1 cellular context compared by ENCODE assay signal in genomic region chr9:74277532-74277931, GRCh38.
A peak's percentile ranks its signal among the peaks of the same experiment; 100 is the strongest.
TF ChIP-seq lines count a peak whose summit lies in the region.

No MANE protein-coding gene starts in this region.

TF ChIP-seq in GM12878, 131 proteins besides CTCF, POLR2A, EP300 and RAD21 (continued from another document and continues in another):
- no peak for TF ChIP-seq ZNF592 (IDR thresholded peaks at IDR 0.05)
- TF ChIP-seq SUPT20H (IDR thresholded peaks at IDR 0.05; ENCODE audit: borderline replicate concordance, control insufficient read depth, low read depth, low read length) = no peak
- TF ChIP-seq, protein P1, sequence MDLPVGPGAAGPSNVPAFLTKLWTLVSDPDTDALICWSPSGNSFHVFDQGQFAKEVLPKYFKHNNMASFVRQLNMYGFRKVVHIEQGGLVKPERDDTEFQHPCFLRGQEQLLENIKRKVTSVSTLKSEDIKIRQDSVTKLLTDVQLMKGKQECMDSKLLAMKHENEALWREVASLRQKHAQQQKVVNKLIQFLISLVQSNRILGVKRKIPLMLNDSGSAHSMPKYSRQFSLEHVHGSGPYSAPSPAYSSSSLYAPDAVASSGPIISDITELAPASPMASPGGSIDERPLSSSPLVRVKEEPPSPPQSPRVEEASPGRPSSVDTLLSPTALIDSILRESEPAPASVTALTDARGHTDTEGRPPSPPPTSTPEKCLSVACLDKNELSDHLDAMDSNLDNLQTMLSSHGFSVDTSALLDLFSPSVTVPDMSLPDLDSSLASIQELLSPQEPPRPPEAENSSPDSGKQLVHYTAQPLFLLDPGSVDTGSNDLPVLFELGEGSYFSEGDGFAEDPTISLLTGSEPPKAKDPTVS (IDR thresholded peaks at IDR 0.05; ENCODE audit: low read depth, low read length) = no peak
- no peak for TF ChIP-seq SRF (IDR thresholded peaks at IDR 0.05; ENCODE audit: low read depth in 2 of 2, low read length in 2 of 2)
- TF ChIP-seq ASH2L (IDR thresholded peaks at IDR 0.05; ENCODE audit: borderline replicate concordance, low read depth) = no peak
- TF ChIP-seq, protein P2, sequence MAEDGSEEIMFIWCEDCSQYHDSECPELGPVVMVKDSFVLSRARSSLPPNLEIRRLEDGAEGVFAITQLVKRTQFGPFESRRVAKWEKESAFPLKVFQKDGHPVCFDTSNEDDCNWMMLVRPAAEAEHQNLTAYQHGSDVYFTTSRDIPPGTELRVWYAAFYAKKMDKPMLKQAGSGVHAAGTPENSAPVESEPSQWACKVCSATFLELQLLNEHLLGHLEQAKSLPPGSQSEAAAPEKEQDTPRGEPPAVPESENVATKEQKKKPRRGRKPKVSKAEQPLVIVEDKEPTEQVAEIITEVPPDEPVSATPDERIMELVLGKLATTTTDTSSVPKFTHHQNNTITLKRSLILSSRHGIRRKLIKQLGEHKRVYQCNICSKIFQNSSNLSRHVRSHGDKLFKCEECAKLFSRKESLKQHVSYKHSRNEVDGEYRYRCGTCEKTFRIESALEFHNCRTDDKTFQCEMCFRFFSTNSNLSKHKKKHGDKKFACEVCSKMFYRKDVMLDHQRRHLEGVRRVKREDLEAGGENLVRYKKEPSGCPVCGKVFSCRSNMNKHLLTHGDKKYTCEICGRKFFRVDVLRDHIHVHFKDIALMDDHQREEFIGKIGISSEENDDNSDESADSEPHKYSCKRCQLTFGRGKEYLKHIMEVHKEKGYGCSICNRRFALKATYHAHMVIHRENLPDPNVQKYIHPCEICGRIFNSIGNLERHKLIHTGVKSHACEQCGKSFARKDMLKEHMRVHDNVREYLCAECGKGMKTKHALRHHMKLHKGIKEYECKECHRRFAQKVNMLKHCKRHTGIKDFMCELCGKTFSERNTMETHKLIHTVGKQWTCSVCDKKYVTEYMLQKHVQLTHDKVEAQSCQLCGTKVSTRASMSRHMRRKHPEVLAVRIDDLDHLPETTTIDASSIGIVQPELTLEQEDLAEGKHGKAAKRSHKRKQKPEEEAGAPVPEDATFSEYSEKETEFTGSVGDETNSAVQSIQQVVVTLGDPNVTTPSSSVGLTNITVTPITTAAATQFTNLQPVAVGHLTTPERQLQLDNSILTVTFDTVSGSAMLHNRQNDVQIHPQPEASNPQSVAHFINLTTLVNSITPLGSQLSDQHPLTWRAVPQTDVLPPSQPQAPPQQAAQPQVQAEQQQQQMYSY (CRISPR knock-in tag; IDR thresholded peaks at IDR 0.05) = no peak
- TF ChIP-seq, protein P3, sequence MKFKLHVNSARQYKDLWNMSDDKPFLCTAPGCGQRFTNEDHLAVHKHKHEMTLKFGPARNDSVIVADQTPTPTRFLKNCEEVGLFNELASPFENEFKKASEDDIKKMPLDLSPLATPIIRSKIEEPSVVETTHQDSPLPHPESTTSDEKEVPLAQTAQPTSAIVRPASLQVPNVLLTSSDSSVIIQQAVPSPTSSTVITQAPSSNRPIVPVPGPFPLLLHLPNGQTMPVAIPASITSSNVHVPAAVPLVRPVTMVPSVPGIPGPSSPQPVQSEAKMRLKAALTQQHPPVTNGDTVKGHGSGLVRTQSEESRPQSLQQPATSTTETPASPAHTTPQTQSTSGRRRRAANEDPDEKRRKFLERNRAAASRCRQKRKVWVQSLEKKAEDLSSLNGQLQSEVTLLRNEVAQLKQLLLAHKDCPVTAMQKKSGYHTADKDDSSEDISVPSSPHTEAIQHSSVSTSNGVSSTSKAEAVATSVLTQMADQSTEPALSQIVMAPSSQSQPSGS (IDR thresholded peaks at IDR 0.05; ENCODE audit: low read length) = 0 out of 2 replicates have a peak, but pooled peaks have one; percentile 49
- no peak for TF ChIP-seq PBX3 (IDR thresholded peaks at IDR 0.05; ENCODE audit: insufficient replicate concordance, low read depth, low read length)
- TF ChIP-seq CUX1 (IDR thresholded peaks at IDR 0.05; ENCODE audit: insufficient replicate concordance, low read depth, low read length) = no peak
- TF ChIP-seq PAX5 (IDR thresholded peaks at IDR 0.05; ENCODE audit: borderline replicate concordance, low read depth, low read length) = no peak; the same call in 1 of the 2 replicates
- TF ChIP-seq, protein P4, sequence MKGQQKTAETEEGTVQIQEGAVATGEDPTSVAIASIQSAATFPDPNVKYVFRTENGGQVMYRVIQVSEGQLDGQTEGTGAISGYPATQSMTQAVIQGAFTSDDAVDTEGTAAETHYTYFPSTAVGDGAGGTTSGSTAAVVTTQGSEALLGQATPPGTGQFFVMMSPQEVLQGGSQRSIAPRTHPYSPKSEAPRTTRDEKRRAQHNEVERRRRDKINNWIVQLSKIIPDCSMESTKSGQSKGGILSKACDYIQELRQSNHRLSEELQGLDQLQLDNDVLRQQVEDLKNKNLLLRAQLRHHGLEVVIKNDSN (IDR thresholded peaks at IDR 0.05; ENCODE audit: borderline replicate concordance, extremely low read length, insufficient read depth, low read depth, low read length) = no peak
- TF ChIP-seq, protein P5, sequence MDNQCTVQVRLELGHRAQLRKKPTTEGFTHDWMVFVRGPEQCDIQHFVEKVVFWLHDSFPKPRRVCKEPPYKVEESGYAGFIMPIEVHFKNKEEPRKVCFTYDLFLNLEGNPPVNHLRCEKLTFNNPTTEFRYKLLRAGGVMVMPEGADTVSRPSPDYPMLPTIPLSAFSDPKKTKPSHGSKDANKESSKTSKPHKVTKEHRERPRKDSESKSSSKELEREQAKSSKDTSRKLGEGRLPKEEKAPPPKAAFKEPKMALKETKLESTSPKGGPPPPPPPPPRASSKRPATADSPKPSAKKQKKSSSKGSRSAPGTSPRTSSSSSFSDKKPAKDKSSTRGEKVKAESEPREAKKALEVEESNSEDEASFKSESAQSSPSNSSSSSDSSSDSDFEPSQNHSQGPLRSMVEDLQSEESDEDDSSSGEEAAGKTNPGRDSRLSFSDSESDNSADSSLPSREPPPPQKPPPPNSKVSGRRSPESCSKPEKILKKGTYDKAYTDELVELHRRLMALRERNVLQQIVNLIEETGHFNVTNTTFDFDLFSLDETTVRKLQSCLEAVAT (IDR thresholded peaks at IDR 0.05) = 0 out of 2 replicates have a peak, but pooled peaks have one; percentile 31
- no peak for TF ChIP-seq TBL1XR1 (IDR thresholded peaks at IDR 0.05; ENCODE audit: low read depth, low read length)
- TF ChIP-seq TCF7 (IDR thresholded peaks at IDR 0.05; ENCODE audit: borderline replicate concordance) = no peak
- TF ChIP-seq SP1 (IDR thresholded peaks at IDR 0.05; ENCODE audit: low read depth, low read length) = no peak
- TF ChIP-seq EZH2 (IDR thresholded peaks at IDR 0.05; ENCODE audit: borderline replicate concordance, control insufficient read depth, low read depth, low read length) = no peak
- TF ChIP-seq, protein P6, sequence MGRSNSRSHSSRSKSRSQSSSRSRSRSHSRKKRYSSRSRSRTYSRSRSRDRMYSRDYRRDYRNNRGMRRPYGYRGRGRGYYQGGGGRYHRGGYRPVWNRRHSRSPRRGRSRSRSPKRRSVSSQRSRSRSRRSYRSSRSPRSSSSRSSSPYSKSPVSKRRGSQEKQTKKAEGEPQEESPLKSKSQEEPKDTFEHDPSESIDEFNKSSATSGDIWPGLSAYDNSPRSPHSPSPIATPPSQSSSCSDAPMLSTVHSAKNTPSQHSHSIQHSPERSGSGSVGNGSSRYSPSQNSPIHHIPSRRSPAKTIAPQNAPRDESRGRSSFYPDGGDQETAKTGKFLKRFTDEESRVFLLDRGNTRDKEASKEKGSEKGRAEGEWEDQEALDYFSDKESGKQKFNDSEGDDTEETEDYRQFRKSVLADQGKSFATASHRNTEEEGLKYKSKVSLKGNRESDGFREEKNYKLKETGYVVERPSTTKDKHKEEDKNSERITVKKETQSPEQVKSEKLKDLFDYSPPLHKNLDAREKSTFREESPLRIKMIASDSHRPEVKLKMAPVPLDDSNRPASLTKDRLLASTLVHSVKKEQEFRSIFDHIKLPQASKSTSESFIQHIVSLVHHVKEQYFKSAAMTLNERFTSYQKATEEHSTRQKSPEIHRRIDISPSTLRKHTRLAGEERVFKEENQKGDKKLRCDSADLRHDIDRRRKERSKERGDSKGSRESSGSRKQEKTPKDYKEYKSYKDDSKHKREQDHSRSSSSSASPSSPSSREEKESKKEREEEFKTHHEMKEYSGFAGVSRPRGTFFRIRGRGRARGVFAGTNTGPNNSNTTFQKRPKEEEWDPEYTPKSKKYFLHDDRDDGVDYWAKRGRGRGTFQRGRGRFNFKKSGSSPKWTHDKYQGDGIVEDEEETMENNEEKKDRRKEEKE (IDR thresholded peaks at IDR 0.05) = no peak
- TF ChIP-seq, protein P7, sequence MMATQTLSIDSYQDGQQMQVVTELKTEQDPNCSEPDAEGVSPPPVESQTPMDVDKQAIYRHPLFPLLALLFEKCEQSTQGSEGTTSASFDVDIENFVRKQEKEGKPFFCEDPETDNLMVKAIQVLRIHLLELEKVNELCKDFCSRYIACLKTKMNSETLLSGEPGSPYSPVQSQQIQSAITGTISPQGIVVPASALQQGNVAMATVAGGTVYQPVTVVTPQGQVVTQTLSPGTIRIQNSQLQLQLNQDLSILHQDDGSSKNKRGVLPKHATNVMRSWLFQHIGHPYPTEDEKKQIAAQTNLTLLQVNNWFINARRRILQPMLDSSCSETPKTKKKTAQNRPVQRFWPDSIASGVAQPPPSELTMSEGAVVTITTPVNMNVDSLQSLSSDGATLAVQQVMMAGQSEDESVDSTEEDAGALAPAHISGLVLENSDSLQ (IDR thresholded peaks at IDR 0.05) = no peak
- peak; percentile 24; the same call in 1 of the 2 replicates for TF ChIP-seq ZNF217 (IDR thresholded peaks at IDR 0.05)
- TF ChIP-seq FOS (IDR thresholded peaks at IDR 0.05; ENCODE audit: borderline replicate concordance, extremely low read depth, insufficient read length) = no peak
- no peak for TF ChIP-seq HCFC1 (IDR thresholded peaks at IDR 0.05; ENCODE audit: low read length)
